7 cellular contexts compared by ENCODE assay signal in genomic region chr14:49816118-49816517, GRCh38. TPM values are rescaled to one million over a fixed set of nuclear protein-coding genes. Genes with fewer than 3 reads are reported as not detected.
DNase-seq lines count a peak whose midpoint lies in the region; ATAC-seq, FAIRE-seq and TF ChIP-seq lines count a peak whose summit lies in the region.
"Not testable (repeated sequence)": the region's sequence is repeated elsewhere in the genome, so short reads cannot be mapped to it uniquely, and the experiment has no call there.

No MANE protein-coding gene starts in this region.

- not testable (repeated sequence) for H3F3A ChIP-seq in PC-3 (ENCODE audit: low read length, unreplicated experiment)

- not testable (repeated sequence) for H3K79me2 ChIP-seq in PC-3 (ENCODE audit: low read length); HepG2 (ENCODE audit: insufficient read depth, low read length)

- not testable (repeated sequence) for TF ChIP-seq RAD21 in HepG2 (CRISPR knock-in tag; IDR thresholded peaks at IDR 0.05)

- not testable (repeated sequence) for H3K4me1 Mint-ChIP-seq in CD4-positive, alpha-beta memory T cell; activated CD8-positive, alpha-beta memory T cell treated with anti-CD3 and anti-CD28 coated beads, Interleukin-2, amount 10 ng/mL, durations not matched to agents 7 days and 5 days; activated naive CD8-positive, alpha-beta T cell treated with anti-CD3 and anti-CD28 coated beads, Interleukin-2, amount 50 U/mL, for 24 hours; natural killer cell

- in situ Hi-C loops in HepG2 (cut with HindIII; ENCODE audit: extremely low pct_ligation_motif_present, low pct_unique_long_range_greater_than_20kb): not testable (repeated sequence)

- not testable (repeated sequence) for H4K20me1 ChIP-seq in PC-3 (ENCODE audit: low read length); HepG2 (ENCODE audit: insufficient read depth, low read length)

- not testable (repeated sequence) for H3K4me3 Mint-ChIP-seq in CD4-positive, alpha-beta memory T cell; activated CD8-positive, alpha-beta memory T cell treated with anti-CD3 and anti-CD28 coated beads, Interleukin-2, amount 10 ng/mL, durations not matched to agents 7 days and 5 days; activated naive CD8-positive, alpha-beta T cell treated with anti-CD3 and anti-CD28 coated beads, Interleukin-2, amount 50 U/mL, for 24 hours; natural killer cell

- not testable (repeated sequence) for H3K27me3 ChIP-seq in CD4-positive, alpha-beta memory T cell (ENCODE audit: insufficient read depth, low read length); PC-3 (ENCODE audit: low read length); HepG2 (ENCODE audit: control insufficient read depth in 1 of 2, insufficient read depth in 2 of 2, low read length in 2 of 2); small intestine (ENCODE audit: control insufficient read depth in 2 of 2, insufficient read depth in 2 of 2, low read length in 2 of 2)

- ATAC-seq in PC-3; activated CD8-positive, alpha-beta memory T cell treated with anti-CD3 and anti-CD28 coated beads, Interleukin-2, amount 10 ng/mL, durations not matched to agents 7 days and 5 days; activated naive CD8-positive, alpha-beta T cell treated with anti-CD3 and anti-CD28 coated beads, Interleukin-2, amount 50 U/mL, for 24 hours; HepG2; natural killer cell: not testable (repeated sequence)

- DNase-seq in CD4-positive, alpha-beta memory T cell; PC-3; activated CD8-positive, alpha-beta memory T cell treated with anti-CD3 and anti-CD28 coated beads, Interleukin-2, amount 10 ng/mL, durations not matched to agents 7 days and 5 days; activated naive CD8-positive, alpha-beta T cell treated with anti-CD3 and anti-CD28 coated beads, Interleukin-2, amount 50 U/mL, for 24 hours; HepG2 (ENCODE audit: low spot score); natural killer cell: not testable (repeated sequence)
- DNase-seq in small intestine: peak; percentile 33

- H3K27ac ChIP-seq in CD4-positive, alpha-beta memory T cell (ENCODE audit: low read depth, low read length); PC-3 (ENCODE audit: low read length); small intestine (ENCODE audit: low read depth in 1 of 2, low read length in 1 of 2): not testable (repeated sequence)
- H3K27ac ChIP-seq in HepG2 (ENCODE audit: extremely low read length, insufficient read depth, low read length): peak overlapping the region; percentile 40

- H3K36me3 ChIP-seq in CD4-positive, alpha-beta memory T cell (ENCODE audit: insufficient read depth, low read length): peaks cover 42% of the 10 kb centered on the region
- H3K36me3 ChIP-seq in PC-3 (ENCODE audit: low read depth, low read length) (peaks cover 65% of the 10 kb centered on the region), HepG2 (replicated peaks in 1 of 2; ENCODE audit: control insufficient read depth in 1 of 2, insufficient read depth in 2 of 2, low read length in 2 of 2) (peaks cover 14 to 67% of the 10 kb centered on the region in 2 experiments), small intestine (ENCODE audit: control insufficient read depth in 2 of 2, insufficient read depth in 2 of 2, low read length in 2 of 2) (peaks cover 9 to 20% of the 10 kb centered on the region in 2 donors)

- not testable (repeated sequence) for H3K4me1 ChIP-seq in CD4-positive, alpha-beta memory T cell (ENCODE audit: insufficient read depth, low read length); PC-3 (ENCODE audit: insufficient read depth, low read length); small intestine (ENCODE audit: control insufficient read depth in 2 of 2, insufficient read depth in 1 of 2, low read depth in 1 of 2, low read length in 1 of 2)
- H3K4me1 ChIP-seq in HepG2 (ENCODE audit: insufficient read depth, low read length): peaks cover 11% of the 10 kb centered on the region

- not testable (repeated sequence) for H2AFZ ChIP-seq in PC-3 (ENCODE audit: low read length); HepG2 (ENCODE audit: low read length)

- CTCF ChIA-PET in CD4-positive, alpha-beta memory T cell (lab: Charles Lee; ENCODE audit: partially characterized antibody): interaction anchor here (0.7 to 2.3 kb wide), 3 partner anchors 13 to 355 kb away, joined by 3 to 6 read pairs (median 3); no protein-coding TSS in a partner anchor
- CTCF ChIA-PET in PC-3 (lab: Charles Lee); activated CD8-positive, alpha-beta memory T cell treated with anti-CD3 and anti-CD28 coated beads, Interleukin-2, amount 10 ng/mL, durations not matched to agents 7 days and 5 days (lab: Charles Lee); HepG2 (lab: Yijun Ruan, JAX; ENCODE audit: low intra/inter-chr PET ratio, low total read pairs): not testable (repeated sequence)

- TF ChIP-seq POLR2A in HepG2 (IDR thresholded peaks at IDR 0.05; ENCODE audit: insufficient read depth in 1 of 2, low read depth in 2 of 2, low read length in 2 of 2): not testable (repeated sequence)

- not testable (repeated sequence) for H3K4me3 ChIP-seq in CD4-positive, alpha-beta memory T cell (ENCODE audit: low read length in 2 of 2); PC-3 (ENCODE audit: low read length); HepG2 (replicated peaks in 1 of 3; ENCODE audit: insufficient read depth in 1 of 3, low read depth in 2 of 3, low read length in 3 of 3); small intestine (ENCODE audit: low read depth in 1 of 2, low read length in 2 of 2)

- H3K9ac ChIP-seq in PC-3 (ENCODE audit: low read length); HepG2 (ENCODE audit: insufficient read depth, low read depth, low read length): not testable (repeated sequence)

- peaks cover 0 to 14% (median 2%) of the 10 kb centered on the region in 8 donors for H3K9me3 Mint-ChIP-seq in CD4-positive, alpha-beta memory T cell
- H3K9me3 Mint-ChIP-seq in activated CD8-positive, alpha-beta memory T cell treated with anti-CD3 and anti-CD28 coated beads, Interleukin-2, amount 10 ng/mL, durations not matched to agents 7 days and 5 days (ENCODE audit: low read depth); natural killer cell: not testable (repeated sequence)
- H3K9me3 Mint-ChIP-seq in activated naive CD8-positive, alpha-beta T cell treated with anti-CD3 and anti-CD28 coated beads, Interleukin-2, amount 50 U/mL, for 24 hours: peaks cover 13% of the 10 kb centered on the region

- intact Hi-C loops in CD4-positive, alpha-beta memory T cell (cut with micrococcal nuclease); PC-3 (cut with micrococcal nuclease); HepG2 (cut with micrococcal nuclease; ENCODE audit: unreplicated experiment); natural killer cell (cut with micrococcal nuclease): not testable (repeated sequence)

- peaks cover 78 to 85% of the 10 kb centered on the region in 2 donors for H3K36me3 Mint-ChIP-seq in CD4-positive, alpha-beta memory T cell
- peaks cover 76% of the 10 kb centered on the region for H3K36me3 Mint-ChIP-seq in activated CD8-positive, alpha-beta memory T cell treated with anti-CD3 and anti-CD28 coated beads, Interleukin-2, amount 10 ng/mL, durations not matched to agents 7 days and 5 days
- peaks cover 83% of the 10 kb centered on the region for H3K36me3 Mint-ChIP-seq in activated naive CD8-positive, alpha-beta T cell treated with anti-CD3 and anti-CD28 coated beads, Interleukin-2, amount 50 U/mL, for 24 hours (ENCODE audit: low read depth)
- H3K36me3 Mint-ChIP-seq in natural killer cell: peaks cover 29% of the 10 kb centered on the region

- H3K9me2 ChIP-seq in PC-3 (replicated peaks; ENCODE audit: low read length): not testable (repeated sequence)

- H3K27ac Mint-ChIP-seq in CD4-positive, alpha-beta memory T cell: peak overlapping the region in 4 of 7 donors; percentile 1 to 88 (median 45)
- H3K27ac Mint-ChIP-seq in activated CD8-positive, alpha-beta memory T cell treated with anti-CD3 and anti-CD28 coated beads, Interleukin-2, amount 10 ng/mL, durations not matched to agents 7 days and 5 days: peak overlapping the region; percentile 30
- H3K27ac Mint-ChIP-seq in activated naive CD8-positive, alpha-beta T cell treated with anti-CD3 and anti-CD28 coated beads, Interleukin-2, amount 50 U/mL, for 24 hours: peak overlapping the region; percentile 2
- peak overlapping the region; percentile 14 to 16 for H3K27ac Mint-ChIP-seq in natural killer cell

- FAIRE-seq in HepG2 (lab: Jason Lieb, UNC); small intestine (lab: Jason Lieb, UNC): not testable (repeated sequence)

- TF ChIP-seq EP300 in HepG2 (IDR thresholded peaks at IDR 0.05; ENCODE audit: low read depth in 2 of 2, low read length in 2 of 2); HepG2 (CRISPR knock-in tag; IDR thresholded peaks at IDR 0.05; ENCODE audit: borderline replicate concordance): not testable (repeated sequence)

- H3K27me3 Mint-ChIP-seq in CD4-positive, alpha-beta memory T cell; activated CD8-positive, alpha-beta memory T cell treated with anti-CD3 and anti-CD28 coated beads, Interleukin-2, amount 10 ng/mL, durations not matched to agents 7 days and 5 days; activated naive CD8-positive, alpha-beta T cell treated with anti-CD3 and anti-CD28 coated beads, Interleukin-2, amount 50 U/mL, for 24 hours; natural killer cell (ENCODE audit: low read depth in 2 of 2): not testable (repeated sequence)

- not testable (repeated sequence) for H3K9me3 ChIP-seq in CD4-positive, alpha-beta memory T cell (ENCODE audit: control insufficient read depth in 1 of 2, low read length in 2 of 2); PC-3 (ENCODE audit: low read length); HepG2 (ENCODE audit: low read length); small intestine (ENCODE audit: control insufficient read depth, low read depth)

- not testable (repeated sequence) for TF ChIP-seq CTCF in PC-3 (conservative IDR thresholded peaks at IDR 0.05; ENCODE audit: low read depth, low read length); HepG2 (CRISPR knock-in tag; IDR thresholded peaks at IDR 0.05); natural killer cell (IDR thresholded peaks at IDR 0.05)

- POLR2A ChIA-PET in CD4-positive, alpha-beta memory T cell (lab: Charles Lee; ENCODE audit: partially characterized antibody); PC-3 (lab: Charles Lee; ENCODE audit: unreplicated experiment): not testable (repeated sequence)
- POLR2A ChIA-PET in HepG2 (lab: Yijun Ruan, JAX): interaction anchor here (0.7 kb wide), 1 partner anchor 46 kb away, joined by 3 read pairs; no protein-coding TSS in a partner anchor

- WGBS in HepG2 (ENCODE audit: low lambda C conversion rate): 90% methylated on average over 2 of the region's 2 CpGs
- 84 to 90% (median 86%) methylated on average over 2 of the region's 2 CpGs for WGBS in small intestine, 3 donors

- not testable (repeated sequence) for H3K4me2 ChIP-seq in PC-3 (ENCODE audit: low read length); HepG2 (ENCODE audit: low read depth, low read length)

- BruUV-seq in PC-3 (replicated peaks; lab: Mats Ljungman, UMichigan): TSS peak; percentile 4
- TSS peak; percentile 16 for BruUV-seq in HepG2 (replicated peaks; lab: Mats Ljungman, UMichigan)

RNA-seq across cellular contexts. Expression of gene NEMF, which starts 36.5 kb away (rescaled TPM):
- total RNA-seq in CD4-positive, alpha-beta memory T cell: 100 to 1,000 TPM; 104 to 112 TPM
- 10 to 100 TPM; 20.4 to 51.6 TPM for polyA plus RNA-seq in CD4-positive, alpha-beta memory T cell
- total RNA-seq in PC-3 (2014; rRNA removed) (52.9 and 54.0 TPM in 2 replicates), HepG2 (2016; rRNA removed; fragmentation: Illumina TruSeq; extraction: Trizol) (57.9 and 62.5 TPM in 2 replicates), natural killer cell (100 to 1,000 TPM; 120 to 126 (median 122) TPM)
- total RNA-seq in activated CD8-positive, alpha-beta memory T cell treated with anti-CD3 and anti-CD28 coated beads, Interleukin-2, amount 10 ng/mL, durations not matched to agents 7 days and 5 days: 10 to 100 TPM; 78.7 to 82.8 TPM
- total RNA-seq in HepG2 (2016; cell fraction: cytosol; rRNA removed; fragmentation: Illumina TruSeq; extraction: Trizol; ENCODE audit: low read depth): 35.7 and 44.4 TPM in 2 replicates
- total RNA-seq in HepG2 (2016; cell fraction: insoluble cytoplasmic fraction; rRNA removed; fragmentation: Illumina TruSeq; extraction: Trizol): 59.7 and 63.0 TPM in 2 replicates
- total RNA-seq in HepG2 (2016; cell fraction: membrane; rRNA removed; fragmentation: Illumina TruSeq; extraction: Trizol): 22.3 and 26.0 TPM in 2 replicates
- 91.5 and 98.9 TPM in 2 replicates for total RNA-seq in HepG2 (2016; cell fraction: nucleus; rRNA removed; fragmentation: Illumina TruSeq; extraction: Trizol)
- polyA plus RNA-seq in HepG2 (2011; rRNA removed) (19.9 and 21.3 TPM in 2 replicates), small intestine (10 to 100 TPM; 19.6 to 33.5 (median 29.1) TPM)
- 6.3 and 8.5 TPM in 2 replicates for polyA plus RNA-seq in HepG2 (2011; cell fraction: cytosol; rRNA removed)
- polyA plus RNA-seq in HepG2 (2011; cell fraction: nucleus; rRNA removed): 36.3 and 47.2 TPM in 2 replicates
- 21.6 and 25.8 TPM in 2 replicates for polyA plus RNA-seq in HepG2 (2012)
- polyA plus RNA-seq in HepG2 (2016; cell fraction: cytosol; fragmentation: Illumina TruSeq; extraction: Trizol; ENCODE audit: low read depth): 2.7 and 3.3 TPM in 2 replicates
- 58.7 and 61.6 TPM in 2 replicates for polyA plus RNA-seq in HepG2 (2016; cell fraction: insoluble cytoplasmic fraction; fragmentation: Illumina TruSeq; extraction: Trizol; ENCODE audit: low read depth)
- polyA plus RNA-seq in HepG2 (2016; cell fraction: membrane; fragmentation: Illumina TruSeq; extraction: Trizol; ENCODE audit: low read depth): 5.6 TPM in 2 replicates
- 92.9 and 120 TPM in 2 replicates for polyA plus RNA-seq in HepG2 (2016; cell fraction: nucleus; fragmentation: Illumina TruSeq; extraction: Trizol; ENCODE audit: insufficient read depth, low read depth)
- 21.7 and 46.2 TPM in 2 replicates for polyA minus RNA-seq in HepG2 (2011; rRNA and poly(A)+ RNA removed; ENCODE audit: low replicate concordance)
- 16.4 and 23.0 TPM in 2 replicates for polyA minus RNA-seq in HepG2 (2011; cell fraction: cytosol; rRNA and poly(A)+ RNA removed)
- polyA minus RNA-seq in HepG2 (2011; cell fraction: nucleus; rRNA and poly(A)+ RNA removed): 222 and 226 TPM in 2 replicates

RNA-seq across cellular contexts. Expression of gene KLHDC2, which starts 48.2 kb away (rescaled TPM):
- total RNA-seq in CD4-positive, alpha-beta memory T cell: 10 to 100 TPM; 84.0 to 86.4 TPM
- polyA plus RNA-seq in CD4-positive, alpha-beta memory T cell: 10 to 100 TPM; 96.5 to 97.0 TPM
- total RNA-seq in PC-3 (2014; rRNA removed) (123 and 126 TPM in 2 replicates), HepG2 (2016; rRNA removed; fragmentation: Illumina TruSeq; extraction: Trizol) (80.3 and 95.5 TPM in 2 replicates), natural killer cell (10 to 100 TPM; 60.4 to 64.2 (median 63.2) TPM)
- 10 to 100 TPM; 25.3 to 32.3 TPM for total RNA-seq in activated CD8-positive, alpha-beta memory T cell treated with anti-CD3 and anti-CD28 coated beads, Interleukin-2, amount 10 ng/mL, durations not matched to agents 7 days and 5 days
- total RNA-seq in HepG2 (2016; cell fraction: cytosol; rRNA removed; fragmentation: Illumina TruSeq; extraction: Trizol; ENCODE audit: low read depth): 41.2 and 54.6 TPM in 2 replicates
- 84.5 and 96.7 TPM in 2 replicates for total RNA-seq in HepG2 (2016; cell fraction: insoluble cytoplasmic fraction; rRNA removed; fragmentation: Illumina TruSeq; extraction: Trizol)
- 76.7 and 86.6 TPM in 2 replicates for total RNA-seq in HepG2 (2016; cell fraction: membrane; rRNA removed; fragmentation: Illumina TruSeq; extraction: Trizol)
- 92.2 and 109 TPM in 2 replicates for total RNA-seq in HepG2 (2016; cell fraction: nucleus; rRNA removed; fragmentation: Illumina TruSeq; extraction: Trizol)
- polyA plus RNA-seq in HepG2 (2011; rRNA removed) (139 and 170 TPM in 2 replicates), small intestine (100 to 1,000 TPM in 1 of 3 donors, 10 to 100 TPM in 2; 40.0 to 135 (median 82.1) TPM)
- 50.6 and 65.9 TPM in 2 replicates for polyA plus RNA-seq in HepG2 (2011; cell fraction: cytosol; rRNA removed)
- polyA plus RNA-seq in HepG2 (2011; cell fraction: nucleus; rRNA removed): 291 and 350 TPM in 2 replicates
- 96.1 and 115 TPM in 2 replicates for polyA plus RNA-seq in HepG2 (2012)
- 26.0 and 31.8 TPM in 2 replicates for polyA plus RNA-seq in HepG2 (2016; cell fraction: cytosol; fragmentation: Illumina TruSeq; extraction: Trizol; ENCODE audit: low read depth)
- polyA plus RNA-seq in HepG2 (2016; cell fraction: insoluble cytoplasmic fraction; fragmentation: Illumina TruSeq; extraction: Trizol; ENCODE audit: low read depth): 64.1 and 66.6 TPM in 2 replicates
- 40.0 and 41.5 TPM in 2 replicates for polyA plus RNA-seq in HepG2 (2016; cell fraction: membrane; fragmentation: Illumina TruSeq; extraction: Trizol; ENCODE audit: low read depth)
- 142 and 145 TPM in 2 replicates for polyA plus RNA-seq in HepG2 (2016; cell fraction: nucleus; fragmentation: Illumina TruSeq; extraction: Trizol; ENCODE audit: insufficient read depth, low read depth)
- 34.2 and 92.1 TPM in 2 replicates for polyA minus RNA-seq in HepG2 (2011; rRNA and poly(A)+ RNA removed; ENCODE audit: low replicate concordance)
- 41.9 and 43.5 TPM in 2 replicates for polyA minus RNA-seq in HepG2 (2011; cell fraction: cytosol; rRNA and poly(A)+ RNA removed)
- 188 and 199 TPM in 2 replicates for polyA minus RNA-seq in HepG2 (2011; cell fraction: nucleus; rRNA and poly(A)+ RNA removed)
